Comparison of ENCODE assay signal across 19 cellular contexts in the genomic region with DNA sequence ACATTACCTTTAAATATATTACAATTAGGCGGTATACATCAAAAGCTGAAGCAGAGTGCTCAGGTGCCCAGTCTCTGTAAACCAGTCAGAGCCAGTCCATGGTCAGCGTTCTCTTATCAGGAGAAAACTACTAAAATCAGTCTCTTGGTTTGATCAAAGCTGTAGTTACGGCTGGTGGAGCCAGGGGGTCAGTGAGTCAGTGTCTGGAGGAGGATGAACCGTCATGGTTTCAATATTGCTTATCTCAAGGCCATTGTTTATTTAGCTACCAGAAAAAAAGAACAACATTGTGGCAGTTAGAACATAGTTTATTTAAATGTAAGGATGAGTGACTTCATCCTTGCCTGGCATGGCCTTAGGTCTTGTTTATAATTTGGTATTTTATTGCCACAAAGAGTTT.
DNase-seq lines count a peak whose midpoint lies in the region; ATAC-seq and TF ChIP-seq lines count a peak whose summit lies in the region.
"Had no signal": no experiment of that assay in that cellular context is flagged by ENCODE, and none has a peak within 500 bp of the region (broad histone marks: within the 10 kb centered on the region; RNA-seq: fewer than 3 reads in every experiment).

No MANE protein-coding gene starts in this region.

- TF ChIP-seq EP300 in transverse colon (IDR thresholded peaks at IDR 0.05; ENCODE audit: low read depth): no peak

- peaks cover 17% of the 10 kb centered on the region for H3K9me3 Mint-ChIP-seq in WTC11

- TF ChIP-seq CTCF in HEK293 (tag by site-specific recombination; IDR thresholded peaks at IDR 0.05) (no peak), WTC11 (IDR thresholded peaks at IDR 0.05) (no peak), transverse colon (IDR thresholded peaks at IDR 0.05) (no peak), ascending aorta (IDR thresholded peaks at IDR 0.05) (no peak)

- ATAC-seq in WTC11 (peak; percentile 51), SK-N-SH treated with all-trans-retinoic acid at 6 μM for 48 hours (no peak)
- ATAC-seq in activated CD4-positive, CD25-positive, alpha-beta regulatory T cell treated with anti-CD3 and anti-CD28 coated beads, Interleukin-2, amount 50 U/mL, for 24 hours: no peak
- ATAC-seq: naive thymus-derived CD4-positive, alpha-beta T cell; psoas muscle had no signal

- 32 to 36% methylated on average over 4 of the region's 4 CpGs for WGBS in transverse colon (ENCODE audit: low coverage in 1 of 2), 2 donors

- no peaks in the 10 kb centered on the region for H3K4me1 Mint-ChIP-seq in WTC11
- H3K4me1 Mint-ChIP-seq: CD4-positive, alpha-beta memory T cell; naive thymus-derived CD4-positive, alpha-beta T cell had no signal

- H3K36me3 Mint-ChIP-seq in WTC11: no peaks in the 10 kb centered on the region; the same call in 1 of the 2 replicates
- H3K36me3 Mint-ChIP-seq: activated naive CD8-positive, alpha-beta T cell; CD4-positive, alpha-beta memory T cell; naive thymus-derived CD4-positive, alpha-beta T cell had no signal

- TF ChIP-seq POLR2A in transverse colon (IDR thresholded peaks at IDR 0.05): no peak

- DNase-seq in A172 (ENCODE audit: low spot score) (peak; percentile 79), WTC11 (ENCODE audit: low spot score) (no peak), glomerular visceral epithelial cell (ENCODE audit: extremely low spot score) (peak; percentile 18), transverse colon (no peak), ascending aorta (ENCODE audit: low spot score in 2 of 2) (no peak)
- DNase-seq: activated CD4-positive, alpha-beta T cell treated with anti-CD3 and anti-CD28 coated beads for 48 hours; GDM1; hippocampal formation; naive thymus-derived CD4-positive, alpha-beta T cell; NCI-H2029; NCI-H69; psoas muscle; RPMI8226; stimulated activated CD4-positive, alpha-beta T cell treated with anti-CD3 and anti-CD28 coated beads, Interleukin-15, amount 100 ng/mL, for 24 hours had no signal

- H3K27ac Mint-ChIP-seq in WTC11: no peak overlapping the region
- H3K27ac Mint-ChIP-seq: activated naive CD8-positive, alpha-beta T cell; CD4-positive, alpha-beta memory T cell; naive thymus-derived CD4-positive, alpha-beta T cell had no signal

- H3K4me3 ChIP-seq in HEK293 (ENCODE audit: low read depth, low read length): no peak overlapping the region
- H3K4me3 ChIP-seq in transverse colon: no peak overlapping the region
- H3K4me3 ChIP-seq in ascending aorta: no peak overlapping the region
- H3K4me3 ChIP-seq: psoas muscle had no signal

- intact Hi-C loops in transverse colon (cut with DNase I; ENCODE audit: low total_unique reads) (no loop called here), ascending aorta (cut with DNase I) (no loop called here)

- in situ Hi-C loops in transverse colon (cut with MboI; ENCODE audit: low pct_ligation_motif_present in 1 of 4, low pct_unique_long_range_greater_than_20kb in 1 of 4, low sequenced_read_pairs in 3 of 4): no loop called here

- H3K27ac ChIP-seq in HEK293 (ENCODE audit: extremely low read depth, low read depth, low read length) (no peak overlapping the region), transverse colon (no peak overlapping the region), ascending aorta (no peak overlapping the region)
- H3K27ac ChIP-seq: psoas muscle had no signal

- H3K4me3 Mint-ChIP-seq in WTC11: no peak overlapping the region
- H3K4me3 Mint-ChIP-seq: activated naive CD8-positive, alpha-beta T cell; CD4-positive, alpha-beta memory T cell; naive thymus-derived CD4-positive, alpha-beta T cell had no signal

- H3K9me3 ChIP-seq in HEK293 (ENCODE audit: control insufficient read depth, insufficient read depth, low read depth, low read length) (no peaks in the 10 kb centered on the region), transverse colon (no peaks in the 10 kb centered on the region), ascending aorta (no peaks in the 10 kb centered on the region)
- H3K9me3 ChIP-seq: psoas muscle had no signal

- CTCF ChIA-PET in HEK293 (lab: Yijun Ruan, JAX): interaction anchor here (0.9 kb wide), 1 partner anchor 15 kb away, joined by 3 read pairs; no protein-coding TSS in a partner anchor
- CTCF ChIA-PET in WTC11 (lab: Charles Lee): no interaction called here

- no peaks in the 10 kb centered on the region for H3K27me3 Mint-ChIP-seq in WTC11 (ENCODE audit: low read depth)

- 0 out of 2 replicates have a peak, but pooled peaks cover 3% of the 10 kb centered on the region for H3K4me1 ChIP-seq in HEK293 (ENCODE audit: control insufficient read depth, insufficient read depth, low read length)
- H3K4me1 ChIP-seq in transverse colon: no peaks in the 10 kb centered on the region
- H3K4me1 ChIP-seq in ascending aorta: no peaks in the 10 kb centered on the region
- H3K4me1 ChIP-seq: psoas muscle had no signal

- POLR2A ChIA-PET in HEK293 (lab: Yijun Ruan, JAX) (no interaction called here), WTC11 (lab: Charles Lee) (no interaction called here)

- H3K27me3 ChIP-seq in transverse colon (no peaks in the 10 kb centered on the region), ascending aorta (no peaks in the 10 kb centered on the region)

- H3K36me3 ChIP-seq in HEK293 (ENCODE audit: control insufficient read depth in 2 of 2, insufficient read depth in 1 of 2, low read length in 2 of 2) (no peaks in the 10 kb centered on the region), transverse colon (no peaks in the 10 kb centered on the region), ascending aorta (no peaks in the 10 kb centered on the region)

TF ChIP-seq in HEK293, 187 proteins besides CTCF, POLR2A, EP300 and RAD21:
- TF ChIP-seq KLF16 (tag by site-specific recombination; IDR thresholded peaks at IDR 0.05) (no peak), TCF7L2 (IDR thresholded peaks at IDR 0.05; ENCODE audit: borderline replicate concordance, low read depth, low read length) (peak; percentile 57; the same call in 1 of the 2 replicates)

TF ChIP-seq in WTC11, 78 proteins besides CTCF, POLR2A, EP300 and RAD21 (continues in another document):
- no peak for TF ChIP-seq RORB (CRISPR knock-in tag; IDR thresholded peaks at IDR 0.05)
- TF ChIP-seq, protein P1, sequence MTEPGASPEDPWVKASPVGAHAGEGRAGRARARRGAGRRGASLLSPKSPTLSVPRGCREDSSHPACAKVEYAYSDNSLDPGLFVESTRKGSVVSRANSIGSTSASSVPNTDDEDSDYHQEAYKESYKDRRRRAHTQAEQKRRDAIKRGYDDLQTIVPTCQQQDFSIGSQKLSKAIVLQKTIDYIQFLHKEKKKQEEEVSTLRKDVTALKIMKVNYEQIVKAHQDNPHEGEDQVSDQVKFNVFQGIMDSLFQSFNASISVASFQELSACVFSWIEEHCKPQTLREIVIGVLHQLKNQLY (CRISPR knock-in tag; IDR thresholded peaks at IDR 0.05): no peak

TF ChIP-seq in SK-N-SH treated with all-trans-retinoic acid at 6 μM for 48 hours, 23 proteins besides CTCF, POLR2A, EP300 and RAD21:
- no peak for TF ChIP-seq ZNF8 (CRISPR knock-in tag; IDR thresholded peaks at IDR 0.05)
- no peak for TF ChIP-seq ZFP3 (CRISPR knock-in tag; IDR thresholded peaks at IDR 0.05)
- TF ChIP-seq TSHZ2 (CRISPR knock-in tag; IDR thresholded peaks at IDR 0.05): no peak
- no peak for TF ChIP-seq ESRRG (CRISPR knock-in tag; IDR thresholded peaks at IDR 0.05)
- TF ChIP-seq GLIS3 (CRISPR knock-in tag; IDR thresholded peaks at IDR 0.05): no peak
- TF ChIP-seq BACH2 (CRISPR knock-in tag; IDR thresholded peaks at IDR 0.05; ENCODE audit: borderline replicate concordance): no peak
- no peak for TF ChIP-seq PPARA (CRISPR knock-in tag; IDR thresholded peaks at IDR 0.05; ENCODE audit: borderline replicate concordance)
- TF ChIP-seq TOX (CRISPR knock-in tag; IDR thresholded peaks at IDR 0.05; ENCODE audit: borderline replicate concordance): no peak
- TF ChIP-seq CSDC2 (CRISPR knock-in tag; IDR thresholded peaks at IDR 0.05): no peak
- TF ChIP-seq ZNF565 (CRISPR knock-in tag; conservative IDR thresholded peaks at IDR 0.05; ENCODE audit: low read depth): no peak

Comparison
In these comparisons a context has a peak if more than half of its experiments do, and no peak if none do; other contexts are left out.
1. DNase-seq: peak in A172 (single experiment) and glomerular visceral epithelial cell (single experiment); none in WTC11 (single experiment), transverse colon (single experiment) and ascending aorta (0 of 2).